In genomic region chr12:47903927-47904646, GRCh38 we compare ENCODE assay signal across 8 cellular contexts. TPM values are rescaled to one million over a fixed set of nuclear protein-coding genes. Genes with fewer than 3 reads are reported as not detected.
DNase-seq lines count a peak whose midpoint lies in the region; ATAC-seq and TF ChIP-seq lines count a peak whose summit lies in the region.

No MANE protein-coding gene starts in this region.

- no peaks in the 10 kb centered on the region for H3K36me3 ChIP-seq in hepatocyte (replicated peaks; ENCODE audit: insufficient read depth, low read depth)

- H3K9me3 ChIP-seq in hepatocyte (ENCODE audit: low read depth) = no peaks in the 10 kb centered on the region

- H3K4me1 Mint-ChIP-seq in activated naive CD8-positive, alpha-beta T cell treated with anti-CD3 and anti-CD28 coated beads, Interleukin-2, amount 10 ng/mL, durations not matched to agents 7 days and 5 days = peaks cover 53% of the 10 kb centered on the region

- H3K27ac ChIP-seq in hepatocyte = peak overlapping the region; percentile 21

- peaks cover 8% of the 10 kb centered on the region for H3K27me3 ChIP-seq in hepatocyte

- peak overlapping the region; percentile 54 for H2AFZ ChIP-seq in hepatocyte

- H3K4me3 Mint-ChIP-seq in activated naive CD8-positive, alpha-beta T cell treated with anti-CD3 and anti-CD28 coated beads, Interleukin-2, amount 10 ng/mL, durations not matched to agents 7 days and 5 days = peak overlapping the region; percentile 91

- peak; percentile 75 for DNase-seq in HCEC 1CT
- peak; percentile 30 for DNase-seq in SKM-1 (lab: John Stamatoyannopoulos, UW; ENCODE audit: unreplicated experiment)
- peak; percentile 61 for DNase-seq in activated naive CD8-positive, alpha-beta T cell treated with anti-CD3 and anti-CD28 coated beads, Interleukin-2, amount 10 ng/mL, durations not matched to agents 7 days and 5 days
- peak; percentile 42 for DNase-seq in hepatocyte (ENCODE audit: low spot score)
- peak; percentile 61 for DNase-seq in stimulated activated CD4-positive, alpha-beta T cell treated with anti-CD3 and anti-CD28 coated beads, Interleukin-12 subunit alpha, Interleukin-12 subunit beta, amount 100 ng/mL, for 4 hours
- DNase-seq in NK-92 treated with Interleukin-12 subunit alpha and Interleukin-12 subunit beta, amount 100 ng/mL, for 24 hours (lab: John Stamatoyannopoulos, UW) = no peak
- no peak for DNase-seq in NCI-H187 treated with DMSO at 0.1 percent for 48 hours (lab: John Stamatoyannopoulos, UW)
- DNase-seq in NCI-H510A treated with DMSO at 0.1 percent for 48 hours (lab: John Stamatoyannopoulos, UW) = no peak

- peaks cover 34% of the 10 kb centered on the region for H3K4me1 ChIP-seq in hepatocyte (ENCODE audit: insufficient read depth)

- H3K27me3 Mint-ChIP-seq in activated naive CD8-positive, alpha-beta T cell treated with anti-CD3 and anti-CD28 coated beads, Interleukin-2, amount 10 ng/mL, durations not matched to agents 7 days and 5 days = peaks cover 37% of the 10 kb centered on the region

- ATAC-seq in activated naive CD8-positive, alpha-beta T cell treated with anti-CD3 and anti-CD28 coated beads, Interleukin-2, amount 10 ng/mL, durations not matched to agents 7 days and 5 days (ENCODE audit: low read depth) = peak; percentile 63

- H3K79me2 ChIP-seq in hepatocyte = no peaks in the 10 kb centered on the region

- no peaks in the 10 kb centered on the region for H3K9me3 Mint-ChIP-seq in activated naive CD8-positive, alpha-beta T cell treated with anti-CD3 and anti-CD28 coated beads, Interleukin-2, amount 10 ng/mL, durations not matched to agents 7 days and 5 days

- TF ChIP-seq CTCF in hepatocyte (IDR thresholded peaks at IDR 0.05; ENCODE audit: poor library complexity) = no peak

- H3K36me3 Mint-ChIP-seq in activated naive CD8-positive, alpha-beta T cell treated with anti-CD3 and anti-CD28 coated beads, Interleukin-2, amount 10 ng/mL, durations not matched to agents 7 days and 5 days = peaks cover 6% of the 10 kb centered on the region

- no peaks in the 10 kb centered on the region for H3K9me2 ChIP-seq in hepatocyte (replicated peaks; ENCODE audit: insufficient read depth)

- peak overlapping the region; percentile 27 for H3K4me3 ChIP-seq in hepatocyte

- peak overlapping the region; percentile 95 for H3K4me2 ChIP-seq in hepatocyte

- WGBS in hepatocyte (ENCODE audit: low lambda C conversion rate, missing lambda C conversion rate) = 22% methylated on average over 6 of the region's 6 CpGs

- H4K20me1 ChIP-seq in hepatocyte (ENCODE audit: insufficient read depth, poor library complexity, severe bottlenecking) = no peaks in the 10 kb centered on the region

- peak overlapping the region; percentile 82 for H3K27ac Mint-ChIP-seq in activated naive CD8-positive, alpha-beta T cell treated with anti-CD3 and anti-CD28 coated beads, Interleukin-2, amount 10 ng/mL, durations not matched to agents 7 days and 5 days

- POLR2A ChIA-PET in activated naive CD8-positive, alpha-beta T cell treated with anti-CD3 and anti-CD28 coated beads, Interleukin-2, amount 10 ng/mL, durations not matched to agents 7 days and 5 days (lab: Charles Lee) = interaction anchor here (0.7 to 1.6 kb wide), 10 partner anchors 9 to 198 kb away, joined by 3 to 8 read pairs (median 3); partner anchors contain the start of gene RPAP3

RNA-seq across cellular contexts. Expression of gene VDR, which starts 0.7 kb away (rescaled TPM):
- 10 to 100 TPM; 13.9 to 14.3 TPM for total RNA-seq in activated naive CD8-positive, alpha-beta T cell treated with anti-CD3 and anti-CD28 coated beads, Interleukin-2, amount 10 ng/mL, durations not matched to agents 7 days and 5 days
- total RNA-seq in hepatocyte = 2.6 and 3.2 TPM in 2 replicates
- 4.9 and 6.1 TPM in 2 replicates for polyA plus RNA-seq in hepatocyte

RNA-seq across cellular contexts. Expression of gene TMEM106C, which starts 59.3 kb away (rescaled TPM):
- 100 to 1,000 TPM; 111 to 115 TPM for total RNA-seq in activated naive CD8-positive, alpha-beta T cell treated with anti-CD3 and anti-CD28 coated beads, Interleukin-2, amount 10 ng/mL, durations not matched to agents 7 days and 5 days
- 113 and 124 TPM in 2 replicates for total RNA-seq in hepatocyte
- 98.1 and 101 TPM in 2 replicates for polyA plus RNA-seq in hepatocyte

Comparison
In these comparisons a context has a peak if more than half of its experiments do, and no peak if none do; other contexts are left out.
1. DNase-seq: peak in HCEC 1CT (single experiment), SKM-1 (single experiment), activated naive CD8-positive, alpha-beta T cell treated with anti-CD3 and anti-CD28 coated beads, Interleukin-2, amount 10 ng/mL, durations not matched to agents 7 days and 5 days (single experiment), hepatocyte (single experiment) and stimulated activated CD4-positive, alpha-beta T cell treated with anti-CD3 and anti-CD28 coated beads, Interleukin-12 subunit alpha, Interleukin-12 subunit beta, amount 100 ng/mL, for 4 hours (single experiment); none in NK-92 treated with Interleukin-12 subunit alpha and Interleukin-12 subunit beta, amount 100 ng/mL, for 24 hours (single experiment), NCI-H187 treated with DMSO at 0.1 percent for 48 hours (single experiment) and NCI-H510A treated with DMSO at 0.1 percent for 48 hours (single experiment).